In genomic region chr20:2353231-2353630, GRCh38 we compare ENCODE assay signal across 23 cellular contexts. TPM values are rescaled to one million over a fixed set of nuclear protein-coding genes. Genes with fewer than 3 reads are reported as not detected.
"Had no signal": no experiment of that assay in that cellular context is flagged by ENCODE, and none has a peak within 500 bp of the region (broad histone marks: within the 10 kb centered on the region; RNA-seq: fewer than 3 reads in every experiment).

No MANE protein-coding gene starts in this region.

- ATAC-seq: effector memory CD8-positive, alpha-beta T cell; left colon; mucosa of descending colon; naive thymus-derived CD8-positive, alpha-beta T cell; right cardiac atrium; stimulated activated naive CD8-positive, alpha-beta T cell treated with anti-CD3 and anti-CD28 coated beads, Interleukin-15, Interleukin-2, amounts not matched to agents 100 U/mL and 50 U/mL, for 24 hours; upper lobe of right lung had no signal

- H3K36me3 ChIP-seq: suprapubic skin, upper lobe of right lung had no signal

- H3K4me3 ChIP-seq: mucosa of descending colon, suprapubic skin, upper lobe of right lung had no signal

- H3K4me1 ChIP-seq: suprapubic skin, upper lobe of right lung had no signal

- H3K27ac ChIP-seq: epithelial cell of prostate, suprapubic skin, upper lobe of right lung, VCaP had no signal

- DNase-seq: activated CD4-positive, alpha-beta memory T cell treated with anti-CD3 and anti-CD28 coated beads, Interleukin-2, amount 10 ng/mL, durations not matched to agents 7 days and 5 days; activated gamma-delta T cell treated with Interleukin-2 at 50 U/mL for 16 hours; activated naive CD8-positive, alpha-beta T cell treated with anti-CD3 and anti-CD28 coated beads for 36 hours; activated T-cell treated with anti-CD3 and anti-CD28 coated beads, Interleukin-2, amount 50 U/mL, for 48 hours; cerebellar nuclear complex; effector memory CD8-positive, alpha-beta T cell; hypothalamus; immature natural killer cell; left colon; mucosa of descending colon; naive thymus-derived CD8-positive, alpha-beta T cell; nucleus accumbens; right cardiac atrium; stimulated activated CD4-positive, alpha-beta T cell treated with anti-CD3 and anti-CD28 coated beads, Interleukin-12 subunit alpha, Interleukin-12 subunit beta, amount 100 ng/mL, for 4 hours; stimulated activated CD8-positive, alpha-beta memory T cell treated with anti-CD3 and anti-CD28 coated beads, Interleukin-4, amount 100 ng/mL, for 48 hours; stimulated activated naive CD8-positive, alpha-beta T cell treated with anti-CD3 and anti-CD28 coated beads, Interleukin-15, Interleukin-2, amounts not matched to agents 100 U/mL and 50 U/mL, for 24 hours; upper lobe of right lung had no signal

- H3K9me3 ChIP-seq: mucosa of descending colon, suprapubic skin, upper lobe of right lung had no signal

RNA-seq across cellular contexts. Expression of gene TGM6, which starts 27.5 kb away (rescaled TPM):
- total RNA-seq: activated CD4-positive, alpha-beta memory T cell treated with anti-CD3 and anti-CD28 coated beads, Interleukin-2, amount 10 ng/mL, durations not matched to agents 7 days and 5 days; activated naive CD8-positive, alpha-beta T cell treated with anti-CD3 and anti-CD28 coated beads for 36 hours; left colon; lung microvascular endothelial cell; mucosa of descending colon; naive thymus-derived CD8-positive, alpha-beta T cell; progenitor cell of endocrine pancreas; right cardiac atrium; T-helper 2 cell treated with Interferon-gamma antibody and Interleukin-4, amounts not matched to agents 100 ng/mL and 5 ng/mL, for 36 hours; upper lobe of right lung had no signal
- polyA plus RNA-seq: immature natural killer cell; naive thymus-derived CD8-positive, alpha-beta T cell; right cardiac atrium had no signal

RNA-seq across cellular contexts. Expression of gene TGM3, which starts 57.4 kb away (rescaled TPM):
- total RNA-seq: activated CD4-positive, alpha-beta memory T cell treated with anti-CD3 and anti-CD28 coated beads, Interleukin-2, amount 10 ng/mL, durations not matched to agents 7 days and 5 days; activated naive CD8-positive, alpha-beta T cell treated with anti-CD3 and anti-CD28 coated beads for 36 hours; lung microvascular endothelial cell; naive thymus-derived CD8-positive, alpha-beta T cell; right cardiac atrium; T-helper 2 cell treated with Interferon-gamma antibody and Interleukin-4, amounts not matched to agents 100 ng/mL and 5 ng/mL, for 36 hours; upper lobe of right lung had no signal
- polyA plus RNA-seq: immature natural killer cell; naive thymus-derived CD8-positive, alpha-beta T cell had no signal
